Comparison of ENCODE assay signal across 31 cellular contexts in the genomic region with DNA sequence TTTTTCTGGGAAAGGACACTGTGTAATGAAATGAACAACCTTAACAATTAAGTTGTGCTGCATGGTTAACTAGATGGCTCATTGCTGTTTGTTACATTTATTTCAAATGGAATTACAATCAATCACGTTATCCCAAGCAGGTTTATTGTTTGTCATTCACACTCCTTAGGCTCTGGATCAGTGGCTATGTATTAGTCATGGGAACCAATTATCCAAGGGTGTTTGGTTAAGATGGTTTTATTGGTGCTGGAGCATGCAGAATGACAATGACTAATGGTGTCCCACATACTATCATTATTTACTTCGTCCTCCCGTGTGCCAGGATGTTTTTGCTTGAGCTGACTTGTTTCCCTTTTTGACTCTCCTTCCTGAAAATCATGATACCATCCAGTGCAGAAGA. TPM values are rescaled to one million over a fixed set of nuclear protein-coding genes. Genes with fewer than 3 reads are reported as not detected.
DNase-seq lines count a peak whose midpoint lies in the region; ATAC-seq and TF ChIP-seq lines count a peak whose summit lies in the region.
"Had no signal": no experiment of that assay in that cellular context is flagged by ENCODE, and none has a peak within 500 bp of the region (broad histone marks: within the 10 kb centered on the region; RNA-seq: fewer than 3 reads in every experiment).

No MANE protein-coding gene starts in this region.

- ATAC-seq in Panc1, result 0 out of 2 replicates have a peak, but pooled peaks have one; percentile 34
- ATAC-seq in HG02588 (IDR thresholded peaks at IDR 0.05; ENCODE audit: unreplicated experiment), result no peak
- ATAC-seq: activated T-helper 17 cell treated with anti-CD3 and anti-CD28 coated beads, Interleukin-2, amount 50 U/mL, for 72 hours; body of pancreas; gastroesophageal sphincter; stimulated activated naive B cell treated with anti-CD40 and anti-IgM and Interleukin-4, amounts not matched to agents 10 μg/mL and 1 μg/mL and 100 μg/mL, for 72 hours had no signal

- no TSS peak for BruUV-seq in Panc1 (replicated peaks; lab: Mats Ljungman, UMichigan)

- peak; percentile 81 for DNase-seq in DMS53 (lab: John Stamatoyannopoulos, UW)
- peak; percentile 60 for DNase-seq in LNCaP clone FGC (ENCODE audit: low read depth)
- DNase-seq in Panc1 (ENCODE audit: low read depth, low spot score), result no peak
- peak; percentile 68 for DNase-seq in kidney tubule cell (ENCODE audit: low spot score)
- no peak for DNase-seq in effector memory CD4-positive, alpha-beta T cell
- no peak for DNase-seq in NCI-H446 treated with DMSO at 0.1 percent for 48 hours (lab: John Stamatoyannopoulos, UW)
- DNase-seq: activated CD4-positive, alpha-beta memory T cell treated with anti-CD3 and anti-CD28 coated beads, Interleukin-2, amount 10 ng/mL, durations not matched to agents 7 days and 5 days; activated naive CD4-positive, alpha-beta T cell treated with anti-CD3 and anti-CD28 coated beads, Interleukin-2, amount 10 ng/mL, durations not matched to agents 7 days and 5 days; adrenal gland; body of pancreas; COR-L47; EL; hippocampal formation; immature natural killer cell; left ventricle myocardium inferior; mesenchymal stem cell; NCI-H524 treated with DMSO at 0.1 percent for 48 hours; nephron progenitor cell; ovary; small intestine; stimulated activated naive B cell treated with anti-CD40 and anti-IgM and Interleukin-4, amounts not matched to agents 10 μg/mL and 1 μg/mL and 100 μg/mL, for 72 hours; upper lobe of left lung had no signal

- TF ChIP-seq CTCF in LNCaP clone FGC (IDR thresholded peaks at IDR 0.05; ENCODE audit: control insufficient read depth, extremely low read depth, insufficient read depth), result no peak
- no peak for TF ChIP-seq CTCF in Panc1 (IDR thresholded peaks at IDR 0.05)

- H3K4me3 ChIP-seq in LNCaP clone FGC (ENCODE audit: low read depth, low read length) (no peak overlapping the region), Panc1 (ENCODE audit: low read depth in 2 of 2, low read length in 2 of 2) (no peak overlapping the region)
- H3K4me3 ChIP-seq in effector memory CD4-positive, alpha-beta T cell (ENCODE audit: insufficient read depth, low read depth, low read length, poor library complexity, severe bottlenecking), result no peak overlapping the region
- H3K4me3 ChIP-seq: adrenal gland; BLaER1 treated with 17β-estradiol and CSF1 and Interleukin-3, amounts not matched to agents 10 nM and 100 nM; body of pancreas; gastroesophageal sphincter; left ventricle myocardium inferior; ovary; right atrium auricular region; suprapubic skin; upper lobe of left lung had no signal

- H3K27me3 ChIP-seq in Panc1 (ENCODE audit: control insufficient read depth, insufficient read depth, low read length), result no peaks in the 10 kb centered on the region
- no peaks in the 10 kb centered on the region for H3K27me3 ChIP-seq in effector memory CD4-positive, alpha-beta T cell (replicated peaks; ENCODE audit: control insufficient read depth, insufficient read depth, low read length, poor library complexity, severe bottlenecking)
- H3K27me3 ChIP-seq: adrenal gland; BLaER1 treated with 17β-estradiol and CSF1 and Interleukin-3, amounts not matched to agents 10 nM and 100 nM; body of pancreas; gastroesophageal sphincter; ovary; right atrium auricular region; suprapubic skin; upper lobe of left lung had no signal

- POLR2A ChIA-PET in Panc1 (lab: Charles Lee), result no interaction called here

- H3K36me3 ChIP-seq in Panc1 (ENCODE audit: control insufficient read depth, insufficient read depth, low read length), result no peaks in the 10 kb centered on the region
- no peaks in the 10 kb centered on the region for H3K36me3 ChIP-seq in effector memory CD4-positive, alpha-beta T cell (ENCODE audit: control insufficient read depth, insufficient read depth, low read length)
- H3K36me3 ChIP-seq: adrenal gland; BLaER1 treated with 17β-estradiol and CSF1 and Interleukin-3, amounts not matched to agents 10 nM and 100 nM; gastroesophageal sphincter; left ventricle myocardium inferior; ovary; right atrium auricular region; suprapubic skin; upper lobe of left lung had no signal

- H3K9me3 ChIP-seq in Panc1 (ENCODE audit: control insufficient read depth, insufficient read depth, low read depth, low read length), result no peaks in the 10 kb centered on the region
- H3K9me3 ChIP-seq in effector memory CD4-positive, alpha-beta T cell (ENCODE audit: control insufficient read depth, low read length), result no peaks in the 10 kb centered on the region
- H3K9me3 ChIP-seq: adrenal gland; BLaER1 treated with 17β-estradiol and CSF1 and Interleukin-3, amounts not matched to agents 10 nM and 100 nM; body of pancreas; gastroesophageal sphincter; left ventricle myocardium inferior; ovary; right atrium auricular region; suprapubic skin; upper lobe of left lung had no signal

- H3K4me1 ChIP-seq in Panc1 (ENCODE audit: control insufficient read depth, insufficient read depth, low read length), result no peaks in the 10 kb centered on the region
- H3K4me1 ChIP-seq in effector memory CD4-positive, alpha-beta T cell (ENCODE audit: control insufficient read depth, insufficient read depth, low read length, poor library complexity, severe bottlenecking), result no peaks in the 10 kb centered on the region
- H3K4me1 ChIP-seq: adrenal gland; BLaER1 treated with 17β-estradiol and CSF1 and Interleukin-3, amounts not matched to agents 10 nM and 100 nM; body of pancreas; gastroesophageal sphincter; left ventricle myocardium inferior; right atrium auricular region; suprapubic skin; upper lobe of left lung had no signal

- intact Hi-C loops in Panc1 (cut with micrococcal nuclease; ENCODE audit: unreplicated experiment), result no loop called here

- no peak overlapping the region for H3K27ac ChIP-seq in Panc1 (ENCODE audit: low read length)
- no peak overlapping the region for H3K27ac ChIP-seq in effector memory CD4-positive, alpha-beta T cell (ENCODE audit: insufficient read depth, low read length, poor library complexity, severe bottlenecking)
- H3K27ac ChIP-seq: adrenal gland; BLaER1 treated with 17β-estradiol and CSF1 and Interleukin-3, amounts not matched to agents 10 nM and 100 nM; body of pancreas; gastroesophageal sphincter; KMS-11; left ventricle myocardium inferior; ovary; right atrium auricular region; suprapubic skin; upper lobe of left lung had no signal

- in situ Hi-C loops in Panc1 (cut with HindIII; ENCODE audit: low pct_unique_long_range_greater_than_20kb, low sequenced_read_pairs), result no loop called here

- CTCF ChIA-PET in Panc1 (lab: Charles Lee), result no interaction called here

RNA-seq across cellular contexts. Expression of gene TRPC7, which starts 10.6 kb away (rescaled TPM):
- total RNA-seq in Panc1 (2021; ENCODE audit: unreplicated experiment), result not detected
- polyA plus RNA-seq in Panc1 (2012; ENCODE audit: insufficient read length), result not detected
- total RNA-seq: activated CD4-positive, alpha-beta memory T cell treated with anti-CD3 and anti-CD28 coated beads, Interleukin-2, amount 10 ng/mL, durations not matched to agents 7 days and 5 days; activated T-helper 17 cell treated with anti-CD3 and anti-CD28 coated beads, Interleukin-2, amount 50 U/mL, for 72 hours; body of pancreas; dermis microvascular lymphatic vessel endothelial cell; gastroesophageal sphincter; H4; left ventricle myocardium inferior; ovary; right atrium auricular region; suprapubic skin; upper lobe of left lung had no signal
- polyA plus RNA-seq: immature natural killer cell had no signal

Comparison
In these comparisons a context has a peak if more than half of its experiments do, and no peak if none do; other contexts are left out.
1. DNase-seq: peak in DMS53 (single experiment), LNCaP clone FGC (single experiment) and kidney tubule cell (single experiment); none in Panc1 (single experiment), effector memory CD4-positive, alpha-beta T cell (0 of 3) and NCI-H446 treated with DMSO at 0.1 percent for 48 hours (single experiment).